Comparison of ENCODE assay signal across 14 cellular contexts in genomic region chr10:52652431-52653220, GRCh38.
DNase-seq lines count a peak whose midpoint lies in the region; FAIRE-seq and TF ChIP-seq lines count a peak whose summit lies in the region.
"Had no signal": no experiment of that assay in that cellular context is flagged by ENCODE, and none has a peak within 500 bp of the region (broad histone marks: within the 10 kb centered on the region; RNA-seq: fewer than 3 reads in every experiment).

No MANE protein-coding gene starts in this region.

- TF ChIP-seq CTCF in astrocyte (IDR thresholded peaks at IDR 0.05; ENCODE audit: insufficient read depth, low read depth, low read length) (no peak), hepatocyte (IDR thresholded peaks at IDR 0.05; ENCODE audit: poor library complexity) (no peak)

- H2AFZ ChIP-seq in astrocyte (ENCODE audit: low read depth, low read length) (no peak overlapping the region), hepatocyte (no peak overlapping the region)

- H3K4me3 ChIP-seq in astrocyte (ENCODE audit: insufficient read depth, low read depth, low read length) (no peak overlapping the region), hepatocyte (no peak overlapping the region)

- H3K9me3 ChIP-seq in astrocyte (ENCODE audit: insufficient read depth, low read depth, low read length): no peaks in the 10 kb centered on the region
- no peaks in the 10 kb centered on the region for H3K9me3 ChIP-seq in hepatocyte (ENCODE audit: low read depth)
- H3K9me3 ChIP-seq: Caco-2 had no signal

- peak; percentile 78 for DNase-seq in EH (ENCODE audit: low read depth)
- peak; percentile 11 to 26 for DNase-seq in NCI-H1930 (lab: John Stamatoyannopoulos, UW)
- peak; percentile 50 for DNase-seq in astrocyte (ENCODE audit: low read depth)
- peak; percentile 90 for DNase-seq in midbrain (lab: John Stamatoyannopoulos, UW)
- no peak for DNase-seq in glomerular visceral epithelial cell (ENCODE audit: extremely low spot score)
- DNase-seq in 8988T: no peak
- DNase-seq in activated CD4-positive, alpha-beta memory T cell treated with anti-CD3 and anti-CD28 coated beads for 36 hours: no peak
- no peak for DNase-seq in hepatocyte (ENCODE audit: low spot score)
- DNase-seq: activated CD8-positive, alpha-beta memory T cell treated with anti-CD3 and anti-CD28 coated beads, Interleukin-2, amount 50 U/mL, for 4 hours; aorta; natural killer cell; T-helper 9 cell had no signal

- no peaks in the 10 kb centered on the region for H3K9me2 ChIP-seq in hepatocyte (replicated peaks; ENCODE audit: insufficient read depth)

- H3K9me3 Mint-ChIP-seq in astrocyte (ENCODE audit: unreplicated experiment): no peaks in the 10 kb centered on the region
- peaks cover 13% of the 10 kb centered on the region for H3K9me3 Mint-ChIP-seq in activated CD4-positive, alpha-beta memory T cell treated with anti-CD3 and anti-CD28 coated beads for 36 hours

- peak; percentile 85 for FAIRE-seq in astrocyte (lab: Jason Lieb, UNC)
- FAIRE-seq: GM12892 had no signal

- H3K79me2 ChIP-seq in astrocyte (ENCODE audit: insufficient read depth, low read length) (no peaks in the 10 kb centered on the region), hepatocyte (no peaks in the 10 kb centered on the region)

- no peaks in the 10 kb centered on the region for H4K20me1 ChIP-seq in astrocyte (ENCODE audit: insufficient read depth, low read length)
- no peaks in the 10 kb centered on the region for H4K20me1 ChIP-seq in hepatocyte (ENCODE audit: insufficient read depth, poor library complexity, severe bottlenecking)

- H3K27me3 ChIP-seq in astrocyte (ENCODE audit: insufficient read depth, low read length) (no peaks in the 10 kb centered on the region), hepatocyte (no peaks in the 10 kb centered on the region)

- H3K4me1 Mint-ChIP-seq in astrocyte (ENCODE audit: low read depth, unreplicated experiment): no peaks in the 10 kb centered on the region
- no peaks in the 10 kb centered on the region for H3K4me1 Mint-ChIP-seq in activated CD4-positive, alpha-beta memory T cell treated with anti-CD3 and anti-CD28 coated beads for 36 hours (ENCODE audit: low read depth)

- no peak overlapping the region for H3K9ac ChIP-seq in astrocyte (ENCODE audit: low read length)

- WGBS in hepatocyte (ENCODE audit: low lambda C conversion rate, missing lambda C conversion rate): 49% methylated on average over 7 of the region's 7 CpGs

- no peak overlapping the region for H3K27ac ChIP-seq in astrocyte (ENCODE audit: low read depth, low read length)
- H3K27ac ChIP-seq in hepatocyte: no peak overlapping the region

- no peaks in the 10 kb centered on the region for H3K36me3 Mint-ChIP-seq in astrocyte (ENCODE audit: low read depth, unreplicated experiment)
- no peaks in the 10 kb centered on the region for H3K36me3 Mint-ChIP-seq in activated CD4-positive, alpha-beta memory T cell treated with anti-CD3 and anti-CD28 coated beads for 36 hours
- H3K36me3 Mint-ChIP-seq: natural killer cell had no signal

- CTCF ChIA-PET in activated CD4-positive, alpha-beta memory T cell treated with anti-CD3 and anti-CD28 coated beads for 36 hours (lab: Charles Lee): no interaction called here

- H3K27ac Mint-ChIP-seq in astrocyte (ENCODE audit: unreplicated experiment): no peak overlapping the region
- no peak overlapping the region for H3K27ac Mint-ChIP-seq in activated CD4-positive, alpha-beta memory T cell treated with anti-CD3 and anti-CD28 coated beads for 36 hours
- H3K27ac Mint-ChIP-seq: natural killer cell had no signal

- H3K27me3 Mint-ChIP-seq in astrocyte (ENCODE audit: low read depth, unreplicated experiment): no peaks in the 10 kb centered on the region
- H3K27me3 Mint-ChIP-seq in activated CD4-positive, alpha-beta memory T cell treated with anti-CD3 and anti-CD28 coated beads for 36 hours: no peaks in the 10 kb centered on the region

- peaks cover 5% of the 10 kb centered on the region for H3K4me1 ChIP-seq in astrocyte (ENCODE audit: insufficient read depth, low read length)
- peaks cover 16% of the 10 kb centered on the region for H3K4me1 ChIP-seq in hepatocyte (ENCODE audit: insufficient read depth)

- no peak overlapping the region for H3K4me3 Mint-ChIP-seq in astrocyte (ENCODE audit: unreplicated experiment)
- H3K4me3 Mint-ChIP-seq in activated CD4-positive, alpha-beta memory T cell treated with anti-CD3 and anti-CD28 coated beads for 36 hours: no peak overlapping the region
- H3K4me3 Mint-ChIP-seq: natural killer cell had no signal

- H3K36me3 ChIP-seq in astrocyte (ENCODE audit: insufficient read depth, low read length): no peaks in the 10 kb centered on the region
- H3K36me3 ChIP-seq in hepatocyte (replicated peaks; ENCODE audit: insufficient read depth, low read depth): no peaks in the 10 kb centered on the region

- intact Hi-C loops in activated CD4-positive, alpha-beta memory T cell treated with anti-CD3 and anti-CD28 coated beads for 36 hours (cut with micrococcal nuclease): no loop called here

- POLR2A ChIA-PET in activated CD4-positive, alpha-beta memory T cell treated with anti-CD3 and anti-CD28 coated beads for 36 hours (lab: Charles Lee): no interaction called here

- peak overlapping the region; percentile 27 for H3K4me2 ChIP-seq in astrocyte (ENCODE audit: low read length)
- H3K4me2 ChIP-seq in hepatocyte: no peak overlapping the region

Comparison
In these comparisons a context has a peak if more than half of its experiments do, and no peak if none do; other contexts are left out.
1. DNase-seq: peak in EH (single experiment), NCI-H1930 (2 of 2), astrocyte (single experiment) and midbrain (single experiment); none in glomerular visceral epithelial cell (single experiment), 8988T (single experiment), activated CD4-positive, alpha-beta memory T cell treated with anti-CD3 and anti-CD28 coated beads for 36 hours (single experiment) and hepatocyte (single experiment).